29 cellular contexts compared by ENCODE assay signal in the genomic region with DNA sequence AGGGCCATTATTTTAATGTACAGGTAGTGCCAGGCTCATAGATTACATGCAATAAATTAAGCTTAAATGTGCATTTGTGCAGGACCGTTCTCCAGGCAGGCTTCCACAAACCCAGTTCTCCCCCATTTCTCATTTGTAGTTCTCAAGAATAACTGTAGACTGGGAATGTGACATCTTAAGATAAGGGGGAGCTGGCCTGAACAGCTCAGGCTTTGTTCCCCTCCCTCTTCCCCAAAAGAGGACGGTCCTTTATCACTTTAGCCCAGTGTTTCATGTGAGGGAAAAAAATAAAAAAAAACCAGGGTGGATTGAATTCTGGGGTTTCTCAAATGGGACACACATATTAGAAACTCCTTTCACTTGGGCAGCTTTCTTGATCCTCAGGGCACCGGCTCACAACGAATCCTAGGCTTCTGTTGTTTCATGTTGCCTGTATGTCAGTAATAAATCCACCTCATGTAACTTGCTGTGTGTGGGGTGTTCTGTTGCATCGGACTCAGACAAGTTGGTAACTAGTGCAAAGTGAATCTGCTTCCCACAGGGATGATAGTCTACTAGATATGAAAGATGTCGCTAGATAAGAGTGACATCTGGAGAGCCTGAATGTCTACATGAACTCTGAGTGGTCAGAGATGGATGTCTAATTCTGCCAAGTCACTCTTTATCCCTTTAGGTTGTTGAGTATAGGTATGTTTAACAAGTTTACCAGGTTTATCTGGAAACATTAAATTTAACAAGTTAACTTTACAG.
"Had no signal": no experiment of that assay in that cellular context is flagged by ENCODE, and none has a peak within 500 bp of the region (broad histone marks: within the 10 kb centered on the region; RNA-seq: fewer than 3 reads in every experiment).

No MANE protein-coding gene starts in this region.

- H3K9ac ChIP-seq: parathyroid adenoma had no signal

- H3K4me3 ChIP-seq: esophagus muscularis mucosa, heart left ventricle, stomach, thyroid gland, upper lobe of right lung had no signal

- DNase-seq: activated CD4-positive, alpha-beta memory T cell treated with anti-CD3 and anti-CD28 coated beads for 36 hours; activated CD4-positive, alpha-beta T cell treated with anti-CD3 and anti-CD28 coated beads, Interleukin-2, amount 10 ng/mL, durations not matched to agents 24 days and 14 days; activated CD4-positive, CD25-positive, alpha-beta regulatory T cell treated with anti-CD3 and anti-CD28 coated beads, Interleukin-2, amount 50 U/mL, for 72 hours; activated CD8-positive, alpha-beta memory T cell treated with anti-CD3 and anti-CD28 coated beads, Interleukin-2, amount 50 U/mL, for 4 hours; activated gamma-delta T cell; activated naive CD4-positive, alpha-beta T cell treated with anti-CD3 and anti-CD28 coated beads, Interleukin-2, amount 10 ng/mL, durations not matched to agents 7 days and 5 days; activated naive CD8-positive, alpha-beta T cell treated with anti-CD3 and anti-CD28 coated beads, Interleukin-2, amount 10 ng/mL, durations not matched to agents 7 days and 5 days; activated T-cell treated with anti-CD3 and anti-CD28 coated beads, Interleukin-2, amount 50 U/mL, for 1 hour; amygdala; central memory CD4-positive, alpha-beta T cell; endodermal cell; foreskin keratinocyte; heart left ventricle; hypothalamus; immature natural killer cell; kidney; left colon; naive thymus-derived CD8-positive, alpha-beta T cell; nucleus accumbens; right cardiac atrium; stimulated activated CD4-positive, alpha-beta T cell treated with anti-CD3 and anti-CD28 coated beads, Interleukin-12 subunit alpha, Interleukin-12 subunit beta, amount 100 ng/mL, for 4 hours; stimulated activated CD4-positive, alpha-beta T cell treated with anti-CD3 and anti-CD28 coated beads, Interleukin-4, amount 100 ng/mL, for 1 hour; stomach; T-helper 1 cell; thyroid gland; upper lobe of right lung had no signal

- H3K36me3 ChIP-seq: esophagus muscularis mucosa, heart left ventricle, stomach, thyroid gland, upper lobe of right lung had no signal

- H3K27me3 ChIP-seq: esophagus muscularis mucosa, foreskin keratinocyte, heart left ventricle, stomach, thyroid gland, upper lobe of right lung had no signal

- H3K27ac ChIP-seq: esophagus muscularis mucosa, foreskin keratinocyte, heart left ventricle, parathyroid adenoma, stomach, thyroid gland, upper lobe of right lung had no signal

- H3K4me1 ChIP-seq: esophagus muscularis mucosa, foreskin keratinocyte, heart left ventricle, parathyroid adenoma, stomach, thyroid gland, upper lobe of right lung had no signal

- H2AFZ ChIP-seq: parathyroid adenoma had no signal

- H3K9me3 ChIP-seq: esophagus muscularis mucosa, stomach, thyroid gland, upper lobe of right lung had no signal

- H3K79me2 ChIP-seq: parathyroid adenoma had no signal

- ATAC-seq: foreskin keratinocyte; heart left ventricle; left colon; naive thymus-derived CD8-positive, alpha-beta T cell; right cardiac atrium; stimulated activated effector memory CD8-positive, alpha-beta T cell treated with anti-CD3 and anti-CD28 coated beads, Interleukin-12 subunit alpha, Interleukin-12 subunit beta, amount 100 ng/mL, for 72 hours; upper lobe of right lung had no signal
